ENCODE assay signal across 8 cellular contexts in genomic region chr2:48315847-48316194, GRCh38. TPM values are rescaled to one million over a fixed set of nuclear protein-coding genes. Genes with fewer than 3 reads are reported as not detected.
A peak's percentile ranks its signal among the peaks of the same experiment; 100 is the strongest.
DNase-seq lines count a peak whose midpoint lies in the region; ATAC-seq and TF ChIP-seq lines count a peak whose summit lies in the region.

No MANE protein-coding gene starts in this region.

- POLR2A ChIA-PET in AG04449 (lab: Yijun Ruan, JAX), result no interaction called here

- TF ChIP-seq CTCF in AG04449 (IDR thresholded peaks at IDR 0.05; ENCODE audit: insufficient read depth, low read length, missing control alignments) (no peak), suprapubic skin (IDR thresholded peaks at IDR 0.05) (no peak)

- H3K27ac ChIP-seq in suprapubic skin, result peak overlapping the region; percentile 98

- peak overlapping the region; percentile 89 for H3K4me3 ChIP-seq in AG04449 (ENCODE audit: low read depth, low read length)
- peak overlapping the region; percentile 96 for H3K4me3 ChIP-seq in mononuclear cell (ENCODE audit: low read length)
- H3K4me3 ChIP-seq in suprapubic skin, result peak overlapping the region; percentile 98

- H3K4me1 ChIP-seq in mononuclear cell (ENCODE audit: insufficient read depth, low read length) (peaks cover 52% of the 10 kb centered on the region), suprapubic skin (peaks cover 33% of the 10 kb centered on the region)

- no peaks in the 10 kb centered on the region for H3K36me3 ChIP-seq in suprapubic skin

- DNase-seq in AG04449 (ENCODE audit: low read depth, low spot score) (no peak), HT1080 (ENCODE audit: low read depth) (peak; percentile 27), T-helper 9 cell (peak; percentile 12), cerebellar cortex (ENCODE audit: low spot score) (peak; percentile 67), suprapubic skin (ENCODE audit: low spot score in 2 of 2) (no peak), ureter (ENCODE audit: low spot score) (no peak)

- peak; percentile 8 for ATAC-seq in GM18502 (IDR thresholded peaks at IDR 0.05; ENCODE audit: poor library complexity, unreplicated experiment)

- TF ChIP-seq EP300 in suprapubic skin (IDR thresholded peaks at IDR 0.05), result no peak

- H3K27me3 ChIP-seq in mononuclear cell (ENCODE audit: insufficient read depth, low read length), result no peaks in the 10 kb centered on the region
- H3K27me3 ChIP-seq in suprapubic skin, result no peaks in the 10 kb centered on the region

- H3K9me3 ChIP-seq in mononuclear cell (ENCODE audit: low read depth, low read length), result no peaks in the 10 kb centered on the region
- no peaks in the 10 kb centered on the region for H3K9me3 ChIP-seq in suprapubic skin

- no peak for TF ChIP-seq POLR2A in suprapubic skin (IDR thresholded peaks at IDR 0.05)

- CTCF ChIA-PET in AG04449 (lab: Yijun Ruan, JAX), result no interaction called here

- WGBS in suprapubic skin, result under 1% methylated on average over 9 of the region's 9 CpGs

RNA-seq across cellular contexts. Expression of gene FOXN2, which starts 1.3 kb away (rescaled TPM):
- total RNA-seq in HT1080 (2014; rRNA removed; shearing (Covaris generic)), result 28.4 and 29.3 TPM in 2 replicates
- 15.8 and 20.9 TPM in 2 replicates for polyA plus RNA-seq in HT1080 (2015; cell fraction: cytosol; rRNA removed)
- 26.1 and 32.2 TPM in 2 replicates for polyA plus RNA-seq in HT1080 (2015; cell fraction: nucleus; rRNA removed)
- 95.0 TPM for total RNA-seq in mononuclear cell
- total RNA-seq in suprapubic skin, result 10 to 100 TPM; 13.8 to 23.6 (median 19.2) TPM
- 19.8 TPM for total RNA-seq in ureter

Comparison
In these comparisons a context has a peak if more than half of its experiments do, and no peak if none do; other contexts are left out.
1. DNase-seq: peak in HT1080 (single experiment), T-helper 9 cell (single experiment) and cerebellar cortex (single experiment); none in AG04449 (single experiment), suprapubic skin (0 of 2) and ureter (single experiment).
2. Peak in every context shown above with its lines, with median percentiles within 50 percentile points of each other: H3K4me3 ChIP-seq.